18 cellular contexts compared by ENCODE assay signal in the genomic region with DNA sequence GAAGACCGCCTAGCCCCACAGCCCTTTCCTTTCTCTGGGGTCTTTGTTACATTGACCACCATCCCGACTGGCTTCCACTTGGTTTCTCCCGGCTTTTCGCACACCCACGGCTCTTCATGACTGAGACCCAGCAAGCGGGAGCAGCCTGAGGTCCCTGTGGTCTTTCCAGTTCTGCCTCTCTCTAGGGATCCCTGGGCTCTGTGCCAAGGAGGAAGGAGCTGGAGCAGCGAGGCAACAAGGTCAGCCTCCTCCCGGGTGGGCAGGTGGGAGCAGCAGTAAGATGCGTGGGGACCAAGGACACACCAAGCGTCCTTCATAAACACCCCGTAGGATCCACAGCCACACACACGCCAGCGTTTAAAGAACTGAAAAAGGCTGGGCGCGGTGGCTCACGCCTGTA. TPM values are rescaled to one million over a fixed set of nuclear protein-coding genes. Genes with fewer than 3 reads are reported as not detected.
DNase-seq lines count a peak whose midpoint lies in the region; ATAC-seq and TF ChIP-seq lines count a peak whose summit lies in the region.
"Had no signal": no experiment of that assay in that cellular context is flagged by ENCODE, and none has a peak within 500 bp of the region (broad histone marks: within the 10 kb centered on the region; RNA-seq: fewer than 3 reads in every experiment).

No MANE protein-coding gene starts in this region.

- peaks cover 12% of the 10 kb centered on the region for H3K36me3 ChIP-seq in A673 (ENCODE audit: insufficient read depth, low read length, poor library complexity, severe bottlenecking)
- H3K36me3 ChIP-seq: adrenal gland had no signal

- H3K27ac Mint-ChIP-seq in Calu3 (ENCODE audit: unreplicated experiment) (peak overlapping the region; percentile 33), nephron (peak overlapping the region; percentile 58 to 82 (median 76))
- H3K27ac Mint-ChIP-seq in activated CD4-positive, alpha-beta memory T cell treated with anti-CD3 and anti-CD28 coated beads for 36 hours, result no peak overlapping the region

- intact Hi-C loops in A673 (cut with micrococcal nuclease; ENCODE audit: unreplicated experiment), result no loop called here
- intact Hi-C loops in Calu3 (cut with micrococcal nuclease; ENCODE audit: unreplicated experiment), result no loop called here
- intact Hi-C loops in activated CD4-positive, alpha-beta memory T cell treated with anti-CD3 and anti-CD28 coated beads for 36 hours (cut with micrococcal nuclease), result no loop called here

- H3K4me3 Mint-ChIP-seq in Calu3 (ENCODE audit: low read depth, unreplicated experiment) (peak overlapping the region; percentile 47), nephron (no peak overlapping the region)
- no peak overlapping the region for H3K4me3 Mint-ChIP-seq in activated CD4-positive, alpha-beta memory T cell treated with anti-CD3 and anti-CD28 coated beads for 36 hours

- peak overlapping the region; percentile 33 for H3K27ac ChIP-seq in A673 (ENCODE audit: low read depth, low read length, poor library complexity, severe bottlenecking)
- H3K27ac ChIP-seq: adrenal gland, C4-2B, parathyroid adenoma had no signal

- POLR2A ChIA-PET in A673 (lab: Charles Lee; ENCODE audit: low non-redundant PET), result no interaction called here
- POLR2A ChIA-PET in HEK293T (lab: Yijun Ruan, JAX), result no interaction called here
- POLR2A ChIA-PET in activated CD4-positive, alpha-beta memory T cell treated with anti-CD3 and anti-CD28 coated beads for 36 hours (lab: Charles Lee), result no interaction called here

- CTCF ChIA-PET in A673 (lab: Charles Lee), result interaction anchor here (0.7 kb wide), 1 partner anchor 23 kb away, joined by 5 read pairs; no protein-coding TSS in a partner anchor
- CTCF ChIA-PET in Calu3 (lab: Charles Lee), result interaction anchor here (0.5 to 1.3 kb wide), 4 partner anchors 25 to 81 kb away, joined by 3 to 6 read pairs (median 4); no protein-coding TSS in a partner anchor
- CTCF ChIA-PET in HEK293T (lab: Yijun Ruan, JAX), result no interaction called here
- CTCF ChIA-PET in activated CD4-positive, alpha-beta memory T cell treated with anti-CD3 and anti-CD28 coated beads for 36 hours (lab: Charles Lee), result no interaction called here

- peaks cover 54% of the 10 kb centered on the region for H3K4me1 ChIP-seq in A673 (ENCODE audit: insufficient read depth, low read length, poor library complexity, severe bottlenecking)
- H3K4me1 ChIP-seq: parathyroid adenoma had no signal

- H3K9me3 Mint-ChIP-seq in Calu3 (ENCODE audit: low read depth, unreplicated experiment) (no peaks in the 10 kb centered on the region), nephron (no peaks in the 10 kb centered on the region)
- H3K9me3 Mint-ChIP-seq in activated CD4-positive, alpha-beta memory T cell treated with anti-CD3 and anti-CD28 coated beads for 36 hours, result no peaks in the 10 kb centered on the region

- DNase-seq in A673 (ENCODE audit: low spot score) (peak; percentile 56), Calu3 (peak; percentile 94), amniotic epithelial cell (ENCODE audit: low read depth) (peak; percentile 15), HEK293T (ENCODE audit: extremely low spot score) (no peak)
- no peak for DNase-seq in activated CD4-positive, alpha-beta T cell treated with anti-CD3 and anti-CD28 coated beads, Interleukin-2, amount 50 U/mL, for 48 hours
- DNase-seq in activated CD4-positive, alpha-beta memory T cell treated with anti-CD3 and anti-CD28 coated beads for 36 hours, result no peak
- DNase-seq: activated CD4-positive, alpha-beta T cell treated with anti-CD3 and anti-CD28 coated beads for 48 hours; adrenal gland; KG1; mesenchymal stem cell; NCI-H2107; stimulated activated CD4-positive, alpha-beta T cell treated with anti-CD3 and anti-CD28 coated beads, Interleukin-2, amount 100 ng/mL, for 24 hours had no signal

- no peak overlapping the region for H3K4me3 ChIP-seq in A673 (ENCODE audit: low read depth, low read length, poor library complexity, severe bottlenecking)
- H3K4me3 ChIP-seq: adrenal gland had no signal

- no TSS peak for BruUV-seq in A673 (replicated peaks; lab: Mats Ljungman, UMichigan)
- no TSS peak for BruUV-seq in Calu3 (replicated peaks; lab: Mats Ljungman, UMichigan)

- H3K36me3 Mint-ChIP-seq in Calu3 (ENCODE audit: insufficient read depth, unreplicated experiment), result peaks cover 7% of the 10 kb centered on the region
- H3K36me3 Mint-ChIP-seq in nephron (ENCODE audit: low read depth), result no peaks in the 10 kb centered on the region
- H3K36me3 Mint-ChIP-seq in activated CD4-positive, alpha-beta memory T cell treated with anti-CD3 and anti-CD28 coated beads for 36 hours, result no peaks in the 10 kb centered on the region

- no peaks in the 10 kb centered on the region for H3K27me3 ChIP-seq in A673 (replicated peaks; ENCODE audit: insufficient read depth, low read depth, low read length, poor library complexity)

- peaks cover 63% of the 10 kb centered on the region for H3K27me3 Mint-ChIP-seq in Calu3 (ENCODE audit: unreplicated experiment)
- H3K27me3 Mint-ChIP-seq in nephron (ENCODE audit: low read depth), result peaks cover 18% of the 10 kb centered on the region
- H3K27me3 Mint-ChIP-seq in activated CD4-positive, alpha-beta memory T cell treated with anti-CD3 and anti-CD28 coated beads for 36 hours, result no peaks in the 10 kb centered on the region

- TF ChIP-seq CTCF in A673 (conservative IDR thresholded peaks at IDR 0.05; ENCODE audit: low read depth, low read length), result no peak
- no peak for TF ChIP-seq CTCF in Calu3 (IDR thresholded peaks at IDR 0.05; ENCODE audit: unreplicated experiment)
- TF ChIP-seq CTCF in nephron (IDR thresholded peaks at IDR 0.05; ENCODE audit: unreplicated experiment in 3 of 3), result no peak

- no peaks in the 10 kb centered on the region for H3K9me3 ChIP-seq in A673 (ENCODE audit: low read depth, low read length, poor library complexity, severe bottlenecking)
- H3K9me3 ChIP-seq: adrenal gland had no signal

- no peak for ATAC-seq in GM19395 (IDR thresholded peaks at IDR 0.05; ENCODE audit: unreplicated experiment)

- H3K4me1 Mint-ChIP-seq in Calu3 (ENCODE audit: low read depth, unreplicated experiment), result peaks cover 32% of the 10 kb centered on the region
- peaks cover 28% of the 10 kb centered on the region for H3K4me1 Mint-ChIP-seq in nephron
- H3K4me1 Mint-ChIP-seq in activated CD4-positive, alpha-beta memory T cell treated with anti-CD3 and anti-CD28 coated beads for 36 hours (ENCODE audit: low read depth), result no peaks in the 10 kb centered on the region

TF ChIP-seq in HEK293T, 16 proteins besides CTCF, POLR2A, EP300 and RAD21:
- no peak for TF ChIP-seq SUZ12 (IDR thresholded peaks at IDR 0.05)
- no peak for TF ChIP-seq LEF1 (IDR thresholded peaks at IDR 0.05; ENCODE audit: borderline replicate concordance)
- TF ChIP-seq ZNF384 (IDR thresholded peaks at IDR 0.05), result no peak
- TF ChIP-seq ARNT (IDR thresholded peaks at IDR 0.05), result no peak
- no peak for TF ChIP-seq L3MBTL2 (conservative IDR thresholded peaks at IDR 0.05)
- TF ChIP-seq TARDBP (IDR thresholded peaks at IDR 0.05), result no peak
- no peak for TF ChIP-seq PKNOX1 (IDR thresholded peaks at IDR 0.05)
- TF ChIP-seq ELF4 (IDR thresholded peaks at IDR 0.05), result no peak

RNA-seq across cellular contexts. Expression of gene MRGBP, which starts 29.6 kb away (rescaled TPM):
- total RNA-seq in A673 (2021), result 26.5 and 27.9 TPM in 2 replicates
- total RNA-seq in Calu3 (2022), result 28.9 and 31.8 TPM in 2 replicates
- 10 to 100 TPM; 10.6 to 10.8 TPM for total RNA-seq in activated CD4-positive, alpha-beta memory T cell treated with anti-CD3 and anti-CD28 coated beads for 36 hours

RNA-seq across cellular contexts. Expression of gene OGFR, which starts 37.9 kb away (rescaled TPM):
- total RNA-seq in A673 (2021) (46.1 and 47.7 TPM in 2 replicates), Calu3 (2022) (80.1 and 98.2 TPM in 2 replicates)
- 10 to 100 TPM; 35.0 to 39.0 TPM for total RNA-seq in activated CD4-positive, alpha-beta memory T cell treated with anti-CD3 and anti-CD28 coated beads for 36 hours

RNA-seq across cellular contexts. Expression of gene COL9A3, which starts 50.1 kb away (rescaled TPM):
- 8.4 and 11.7 TPM in 2 replicates for total RNA-seq in A673 (2021)
- total RNA-seq in Calu3 (2022), result 2.7 TPM in 2 replicates
- not detected for total RNA-seq in activated CD4-positive, alpha-beta memory T cell treated with anti-CD3 and anti-CD28 coated beads for 36 hours

RNA-seq across cellular contexts. Expression of gene NTSR1, which starts 58.1 kb away (rescaled TPM):
- total RNA-seq in A673 (2021), result 8.7 and 15.9 TPM in 2 replicates
- not detected in 2 replicates for total RNA-seq in Calu3 (2022)
- not detected for total RNA-seq in activated CD4-positive, alpha-beta memory T cell treated with anti-CD3 and anti-CD28 coated beads for 36 hours
- total RNA-seq: G401; T-helper 1 cell treated with Interleukin-12 subunit alpha and Interleukin-12 subunit beta and Interleukin-4 antibody, amounts not matched to agents 30 ng/mL and 1 ng/mL, for 36 hours had no signal

Comparison
In these comparisons a context has a peak if more than half of its experiments do, and no peak if none do; other contexts are left out.
1. DNase-seq: peak in A673 (single experiment), Calu3 (single experiment) and amniotic epithelial cell (single experiment); none in HEK293T (single experiment), activated CD4-positive, alpha-beta T cell treated with anti-CD3 and anti-CD28 coated beads, Interleukin-2, amount 50 U/mL, for 48 hours (0 of 2) and activated CD4-positive, alpha-beta memory T cell treated with anti-CD3 and anti-CD28 coated beads for 36 hours (single experiment).
2. CTCF ChIA-PET loops: an anchor here in A673 (0.7 kb wide) and Calu3 (0.5 to 1.3 kb wide); none called in HEK293T and activated CD4-positive, alpha-beta memory T cell treated with anti-CD3 and anti-CD28 coated beads for 36 hours.